In the genomic region with DNA sequence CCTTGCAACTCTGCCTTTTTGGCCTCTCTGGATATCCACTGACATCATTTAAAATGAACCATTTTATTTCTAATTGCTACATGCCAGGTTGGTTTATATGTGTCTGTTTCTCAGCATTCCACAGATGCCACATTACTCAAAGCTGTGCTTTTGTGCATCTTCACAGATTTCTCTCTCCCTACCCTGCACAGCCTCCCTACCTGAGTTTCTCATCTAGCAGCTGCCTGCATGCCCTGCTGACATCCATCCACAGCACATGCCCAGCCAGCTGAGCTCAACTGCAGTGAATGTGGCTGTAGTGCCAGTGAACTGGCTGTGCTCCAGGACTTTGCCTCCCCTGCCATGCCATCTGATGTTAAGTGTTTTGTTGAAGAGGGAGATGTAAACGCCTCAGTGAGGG, we compare ENCODE assay signal across 12 cellular contexts. TPM values are rescaled to one million over a fixed set of nuclear protein-coding genes. Genes with fewer than 3 reads are reported as not detected.
DNase-seq lines count a peak whose midpoint lies in the region; ATAC-seq, FAIRE-seq and TF ChIP-seq lines count a peak whose summit lies in the region.
"Had no signal": no experiment of that assay in that cellular context is flagged by ENCODE, and none has a peak within 500 bp of the region (broad histone marks: within the 10 kb centered on the region; RNA-seq: fewer than 3 reads in every experiment).

No MANE protein-coding gene starts in this region.

- H3K27me3 ChIP-seq in heart right ventricle = no peaks in the 10 kb centered on the region
- H3K27me3 ChIP-seq in small intestine (ENCODE audit: control insufficient read depth in 2 of 2, insufficient read depth in 2 of 2, low read length in 2 of 2) = no peaks in the 10 kb centered on the region

- H3K4me3 Mint-ChIP-seq in T-helper 2 cell treated with Interferon-gamma antibody and Interleukin-4, amounts not matched to agents 5 μg/mL and 100 μg/mL, for 36 hours = no peak overlapping the region
- H3K4me3 Mint-ChIP-seq: natural killer cell treated with Interleukin-12 subunit alpha and Interleukin-12 subunit beta and Interleukin-15 and Interleukin-18, amount 100 ng/mL, for 72 hours had no signal

- H3K4me1 Mint-ChIP-seq in T-helper 2 cell treated with Interferon-gamma antibody and Interleukin-4, amounts not matched to agents 5 μg/mL and 100 μg/mL, for 36 hours (ENCODE audit: low read depth) = peaks cover 5% of the 10 kb centered on the region

- TF ChIP-seq CTCF in heart right ventricle (IDR thresholded peaks at IDR 0.05) (no peak), GM10266 (IDR thresholded peaks at IDR 0.05; ENCODE audit: control insufficient read depth, insufficient read depth, low read depth, missing control alignments) (no peak)

- H3K4me1 ChIP-seq in heart right ventricle (peaks cover 0 to 63% (median 24%) of the 10 kb centered on the region in 9 donors), small intestine (ENCODE audit: control insufficient read depth in 2 of 2, insufficient read depth in 1 of 2, low read depth in 1 of 2, low read length in 1 of 2) (peaks cover 0 to 2% of the 10 kb centered on the region in 2 donors)

- H3K27ac ChIP-seq in heart right ventricle (no peak overlapping the region), small intestine (ENCODE audit: low read depth in 1 of 2, low read length in 1 of 2) (no peak overlapping the region)
- H3K27ac ChIP-seq: epithelial cell of prostate, KMS-11 had no signal

- WGBS in heart right ventricle, 2 donors = 51 to 53% methylated on average over 1 of the region's 1 CpG
- 21 to 61% (median 50%) methylated on average over 1 of the region's 1 CpG for WGBS in small intestine, 3 donors

- H3K4me3 ChIP-seq in heart right ventricle (no peak overlapping the region), small intestine (ENCODE audit: low read depth in 1 of 2, low read length in 2 of 2) (no peak overlapping the region)

- peak; percentile 37 to 89 (median 84) for ATAC-seq in heart right ventricle
- ATAC-seq in GM18498 (IDR thresholded peaks at IDR 0.05; ENCODE audit: unreplicated experiment) = no peak
- ATAC-seq: stimulated activated naive CD8-positive, alpha-beta T cell treated with anti-CD3 and anti-CD28 coated beads, Interleukin-15, Interleukin-2, amounts not matched to agents 100 U/mL and 50 U/mL, for 24 hours had no signal

- H3K36me3 ChIP-seq in heart right ventricle = no peaks in the 10 kb centered on the region
- no peaks in the 10 kb centered on the region for H3K36me3 ChIP-seq in small intestine (ENCODE audit: control insufficient read depth in 2 of 2, insufficient read depth in 2 of 2, low read length in 2 of 2)

- no peak for FAIRE-seq in small intestine (lab: Jason Lieb, UNC)

- H3K9me3 ChIP-seq in heart right ventricle = no peaks in the 10 kb centered on the region
- H3K9me3 ChIP-seq in small intestine (ENCODE audit: control insufficient read depth, low read depth) = no peaks in the 10 kb centered on the region

- no peaks in the 10 kb centered on the region for H3K36me3 Mint-ChIP-seq in T-helper 2 cell treated with Interferon-gamma antibody and Interleukin-4, amounts not matched to agents 5 μg/mL and 100 μg/mL, for 36 hours (ENCODE audit: low read depth)
- H3K36me3 Mint-ChIP-seq: natural killer cell treated with Interleukin-12 subunit alpha and Interleukin-12 subunit beta and Interleukin-15 and Interleukin-18, amount 100 ng/mL, for 72 hours had no signal

- H3K9me3 Mint-ChIP-seq in T-helper 2 cell treated with Interferon-gamma antibody and Interleukin-4, amounts not matched to agents 5 μg/mL and 100 μg/mL, for 36 hours = no peaks in the 10 kb centered on the region
- H3K9me3 Mint-ChIP-seq: natural killer cell treated with Interleukin-12 subunit alpha and Interleukin-12 subunit beta and Interleukin-15 and Interleukin-18, amount 100 ng/mL, for 72 hours had no signal

- no peaks in the 10 kb centered on the region for H3K27me3 Mint-ChIP-seq in T-helper 2 cell treated with Interferon-gamma antibody and Interleukin-4, amounts not matched to agents 5 μg/mL and 100 μg/mL, for 36 hours (ENCODE audit: low read depth)
- H3K27me3 Mint-ChIP-seq: natural killer cell treated with Interleukin-12 subunit alpha and Interleukin-12 subunit beta and Interleukin-15 and Interleukin-18, amount 100 ng/mL, for 72 hours had no signal

- H3K27ac Mint-ChIP-seq in T-helper 2 cell treated with Interferon-gamma antibody and Interleukin-4, amounts not matched to agents 5 μg/mL and 100 μg/mL, for 36 hours = peak overlapping the region; percentile 33
- H3K27ac Mint-ChIP-seq: natural killer cell treated with Interleukin-12 subunit alpha and Interleukin-12 subunit beta and Interleukin-15 and Interleukin-18, amount 100 ng/mL, for 72 hours had no signal

- DNase-seq in T-helper 2 cell treated with Interferon-gamma antibody and Interleukin-4, amounts not matched to agents 5 μg/mL and 100 μg/mL, for 36 hours (ENCODE audit: low spot score) = no peak
- DNase-seq in T-helper 2 cell = no peak
- peak; percentile 81 for DNase-seq in NCI-H345 treated with DMSO at 0.1 percent for 48 hours (lab: John Stamatoyannopoulos, UW; ENCODE audit: unreplicated experiment)
- DNase-seq in heart right ventricle = peak; percentile 54 to 61
- peak; percentile 75 for DNase-seq in superior temporal gyrus (ENCODE audit: extremely low spot score)
- no peak for DNase-seq in GM10266 (ENCODE audit: extremely low spot score)
- DNase-seq in small intestine = no peak
- DNase-seq: stimulated activated naive CD8-positive, alpha-beta T cell treated with anti-CD3 and anti-CD28 coated beads, Interleukin-15, Interleukin-2, amounts not matched to agents 100 U/mL and 50 U/mL, for 24 hours had no signal

- intact Hi-C loops in heart right ventricle (cut with DNase I) = loop anchor here in 1 of 10 donors (10.0 kb wide), 1 partner anchor 74 kb away; no protein-coding TSS in a partner anchor

RNA-seq across cellular contexts. Expression of gene PKP4, which starts 44.5 kb away (rescaled TPM):
- 10 to 100 TPM; 36.2 to 59.0 (median 48.1) TPM for total RNA-seq in heart right ventricle
- polyA plus RNA-seq in heart right ventricle (10 to 100 TPM; 17.9 to 19.2 TPM), small intestine (10 to 100 TPM; 16.8 to 24.1 (median 22.4) TPM)

RNA-seq across cellular contexts. Expression of gene CCDC148, which starts 44.7 kb away (rescaled TPM):
- 1 to 10 TPM in 3 of 10 donors, under 1 TPM in 7; 0.36 to 1.4 (median 0.68) TPM for total RNA-seq in heart right ventricle
- polyA plus RNA-seq in heart right ventricle (under 1 TPM; 0.07 to 0.51 TPM), small intestine (under 1 TPM in 1 of 3 donors, not detected in 2; 0.09 TPM)
- total RNA-seq: natural killer cell treated with Interleukin-12 subunit alpha and Interleukin-12 subunit beta and Interleukin-15 and Interleukin-18, amount 100 ng/mL, for 72 hours had no signal

Comparison
In these comparisons a context has a peak if more than half of its experiments do, and no peak if none do; other contexts are left out.
1. DNase-seq: peak in NCI-H345 treated with DMSO at 0.1 percent for 48 hours (single experiment), heart right ventricle (2 of 2) and superior temporal gyrus (single experiment); none in T-helper 2 cell treated with Interferon-gamma antibody and Interleukin-4, amounts not matched to agents 5 μg/mL and 100 μg/mL, for 36 hours (single experiment), T-helper 2 cell (0 of 5), GM10266 (single experiment) and small intestine (single experiment).